ENCODE assay signal across 8 cellular contexts in genomic region chr12:57752668-57753000, GRCh38. TPM values are rescaled to one million over a fixed set of nuclear protein-coding genes. Genes with fewer than 3 reads are reported as not detected.
A peak's percentile ranks its signal among the peaks of the same experiment; 100 is the strongest.
DNase-seq lines count a peak whose midpoint lies in the region; ATAC-seq and TF ChIP-seq lines count a peak whose summit lies in the region.

No MANE protein-coding gene starts in this region.

- H3K9me3 ChIP-seq in HAP-1 (no peaks in the 10 kb centered on the region), skeletal muscle satellite cell (replicated peaks; ENCODE audit: low read length) (no peaks in the 10 kb centered on the region)

- H3K4me3 Mint-ChIP-seq in WTC11, result peak overlapping the region; percentile 89

- POLR2A ChIA-PET in WTC11 (lab: Charles Lee), result interaction anchor here (0.8 to 1.1 kb wide), 4 partner anchors 11 to 20 kb away, joined by 3 to 6 read pairs (median 4); partner anchors contain the start of genes EEF1AKMT3 and METTL1

- no peaks in the 10 kb centered on the region for H3K9me3 Mint-ChIP-seq in WTC11

- H3K27ac Mint-ChIP-seq in WTC11, result peak overlapping the region; percentile 25; the same call in 1 of the 2 replicates

- peak overlapping the region; percentile 45 for H3K9ac ChIP-seq in skeletal muscle satellite cell (ENCODE audit: low read depth, low read length)

- H3K36me3 Mint-ChIP-seq in WTC11, result peaks cover 34% of the 10 kb centered on the region

- in situ Hi-C loops in HAP-1 (cut with MboI; ENCODE audit: low sequenced_read_pairs), result no loop called here

- CTCF ChIA-PET in WTC11 (lab: Charles Lee), result interaction anchor here (0.9 to 1.1 kb wide), 2 partner anchors 27 to 144 kb away, joined by 3 to 5 read pairs; no protein-coding TSS in a partner anchor

- H3K4me1 ChIP-seq in HAP-1, result peaks cover 16% of the 10 kb centered on the region
- peaks cover 22% of the 10 kb centered on the region for H3K4me1 ChIP-seq in skeletal muscle satellite cell (ENCODE audit: control insufficient read depth, insufficient read depth, low read length)

- ATAC-seq in WTC11, result no peak
- ATAC-seq in GM21529 (IDR thresholded peaks at IDR 0.05; ENCODE audit: unreplicated experiment), result no peak
- no peak for ATAC-seq in HG03432 (IDR thresholded peaks at IDR 0.05; ENCODE audit: unreplicated experiment)

- H3K4me3 ChIP-seq in HAP-1 (peak overlapping the region; percentile 6; the same call in 1 of the 2 replicates), fibroblast of villous mesenchyme (ENCODE audit: low read depth, low read length) (peak overlapping the region; percentile 39), skeletal muscle satellite cell (ENCODE audit: low read length) (peak overlapping the region; percentile 67)

- peak overlapping the region; percentile 96 for H3K4me2 ChIP-seq in skeletal muscle satellite cell (ENCODE audit: low read length)

- no peak for TF ChIP-seq CTCF in WTC11 (IDR thresholded peaks at IDR 0.05)
- TF ChIP-seq CTCF in fibroblast of villous mesenchyme (IDR thresholded peaks at IDR 0.05; ENCODE audit: insufficient read depth, low read depth, low read length), result no peak

- peaks cover 43% of the 10 kb centered on the region for H3K27me3 Mint-ChIP-seq in WTC11 (ENCODE audit: low read depth)

- H3K36me3 ChIP-seq in HAP-1 (replicated peaks) (peaks cover 39% of the 10 kb centered on the region), skeletal muscle satellite cell (ENCODE audit: insufficient read depth, low read length) (peaks cover 25% of the 10 kb centered on the region)

- DNase-seq in HAP-1 (ENCODE audit: low spot score in 2 of 2) (no peak), WTC11 (ENCODE audit: low spot score) (no peak), fibroblast of villous mesenchyme (ENCODE audit: low read depth) (no peak), kidney glomerular epithelial cell (lab: John Stamatoyannopoulos, UW) (no peak), activated gamma-delta T cell treated with Interleukin-2 at 50 U/mL for 16 hours (no peak)

- H3K27me3 ChIP-seq in HAP-1 (ENCODE audit: low read depth) (no peaks in the 10 kb centered on the region), skeletal muscle satellite cell (ENCODE audit: control insufficient read depth, insufficient read depth, low read length) (peaks cover 31% of the 10 kb centered on the region)

- peaks cover 48% of the 10 kb centered on the region for H3K4me1 Mint-ChIP-seq in WTC11

TF ChIP-seq in WTC11, 78 proteins besides CTCF, POLR2A, EP300 and RAD21:
- TF ChIP-seq TEAD1 (CRISPR knock-in tag; IDR thresholded peaks at IDR 0.05) (no peak), ZNF396 (CRISPR knock-in tag; IDR thresholded peaks at IDR 0.05; ENCODE audit: borderline replicate concordance) (no peak), CREM (CRISPR knock-in tag; IDR thresholded peaks at IDR 0.05) (no peak)

RNA-seq across cellular contexts. Expression of gene CDK4, which starts 0.5 kb away (rescaled TPM):
- total RNA-seq in WTC11 (2021) (125 to 152 TPM (median 145 TPM) in 3 replicates), fibroblast of villous mesenchyme (226 and 299 TPM in 2 replicates)
- 157 and 178 TPM in 2 replicates for total RNA-seq in skeletal muscle satellite cell (2012; rRNA removed)

RNA-seq across cellular contexts. Expression of gene MARCHF9, which starts 2.3 kb away (rescaled TPM):
- total RNA-seq in WTC11 (2021) (6.2 to 9.6 TPM (median 9.2 TPM) in 3 replicates), fibroblast of villous mesenchyme (2.6 and 3.5 TPM in 2 replicates)
- 0.51 and 2.0 TPM in 2 replicates for total RNA-seq in skeletal muscle satellite cell (2012; rRNA removed)

RNA-seq across cellular contexts. Expression of gene TSPAN31, which starts 7.8 kb away (rescaled TPM):
- 9.9 to 18.6 TPM (median 18.4 TPM) in 3 replicates for total RNA-seq in WTC11 (2021)
- total RNA-seq in fibroblast of villous mesenchyme, result 39.9 and 62.2 TPM in 2 replicates
- total RNA-seq in skeletal muscle satellite cell (2012; rRNA removed), result 31.4 and 38.4 TPM in 2 replicates

RNA-seq across cellular contexts. Expression of gene AGAP2, which starts 14.1 kb away (rescaled TPM):
- total RNA-seq in WTC11 (2021) (2.0 to 2.7 TPM (median 2.3 TPM) in 3 replicates), fibroblast of villous mesenchyme (0.32 and 0.43 TPM in 2 replicates)
- 0.22 and 0.25 TPM in 2 replicates for total RNA-seq in skeletal muscle satellite cell (2012; rRNA removed)

RNA-seq across cellular contexts. Expression of gene CYP27B1, which starts 14.2 kb away (rescaled TPM):
- total RNA-seq in WTC11 (2021), result 2.1 to 3.2 TPM (median 2.8 TPM) in 3 replicates
- total RNA-seq in fibroblast of villous mesenchyme, result 0.97 and 3.0 TPM in 2 replicates
- 0.51 and 1.3 TPM in 2 replicates for total RNA-seq in skeletal muscle satellite cell (2012; rRNA removed)

Comparison
In these comparisons a context has a peak if more than half of its experiments do, and no peak if none do; other contexts are left out.
1. H3K4me3 ChIP-seq: peak in every context shown above with its lines; median percentile 67 in skeletal muscle satellite cell; 39 in fibroblast of villous mesenchyme; 6 in HAP-1.